In the genomic region with DNA sequence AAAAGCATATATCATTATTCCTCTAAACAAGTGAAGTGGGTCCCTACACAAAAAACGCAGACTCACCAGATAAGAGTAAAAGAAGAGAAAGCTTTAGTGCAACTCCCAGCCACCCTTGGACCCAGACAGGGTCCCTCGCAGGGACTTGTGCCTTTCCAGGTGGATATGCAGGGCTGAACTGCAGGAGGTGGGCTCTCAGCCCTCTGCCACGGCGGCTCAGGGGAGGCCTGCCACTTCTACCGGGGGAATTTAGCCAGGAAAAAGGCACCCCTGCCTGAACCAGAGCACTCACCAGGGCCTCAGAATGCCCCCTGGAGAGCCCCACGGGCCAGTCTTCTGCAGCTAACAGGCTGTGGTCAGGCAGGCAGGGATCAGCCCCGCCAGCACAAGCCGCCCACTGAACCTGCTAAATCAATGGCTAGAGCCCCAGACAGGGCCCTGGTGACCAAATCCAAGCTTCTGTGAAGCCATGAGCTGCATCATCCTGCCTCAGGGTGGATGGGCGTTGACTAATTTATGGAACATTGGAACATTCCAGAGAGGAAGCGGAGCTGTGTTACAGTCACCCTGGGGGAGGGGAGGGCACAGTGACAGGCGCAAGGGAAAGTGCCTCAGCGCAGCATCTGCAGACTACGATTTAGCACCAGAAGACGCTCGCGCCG, we compare ENCODE assay signal across 12 cellular contexts.
A peak's percentile ranks its signal among the peaks of the same experiment; 100 is the strongest.
DNase-seq lines count a peak whose midpoint lies in the region; ATAC-seq and TF ChIP-seq lines count a peak whose summit lies in the region.
"Had no signal": no experiment of that assay in that cellular context is flagged by ENCODE, and none has a peak within 500 bp of the region (broad histone marks: within the 10 kb centered on the region; RNA-seq: fewer than 3 reads in every experiment).

No MANE protein-coding gene starts in this region.

- H3K27ac Mint-ChIP-seq in HFFc6, result peak overlapping the region; percentile 95
- peak overlapping the region; percentile 2 for H3K27ac Mint-ChIP-seq in chondrocyte (ENCODE audit: unreplicated experiment)
- H3K27ac Mint-ChIP-seq: stimulated activated naive B cell treated with anti-CD40 and anti-IgM and Interleukin-4, amounts not matched to agents 10 μg/mL and 1 μg/mL and 100 μg/mL, for 72 hours had no signal

- no peak for ATAC-seq in GM19035 (IDR thresholded peaks at IDR 0.05; ENCODE audit: unreplicated experiment)
- ATAC-seq in HG03095 (IDR thresholded peaks at IDR 0.05; ENCODE audit: unreplicated experiment), result no peak
- no peak for ATAC-seq in GM21423 (IDR thresholded peaks at IDR 0.05; ENCODE audit: unreplicated experiment)
- ATAC-seq: stimulated activated naive B cell treated with anti-CD40 and anti-IgM and Interleukin-4, amounts not matched to agents 10 μg/mL and 1 μg/mL and 100 μg/mL, for 72 hours had no signal

- no peaks in the 10 kb centered on the region for H3K27me3 Mint-ChIP-seq in HFFc6 (ENCODE audit: insufficient read depth)
- H3K27me3 Mint-ChIP-seq in chondrocyte (ENCODE audit: low read depth), result no peaks in the 10 kb centered on the region
- H3K27me3 Mint-ChIP-seq: stimulated activated naive B cell treated with anti-CD40 and anti-IgM and Interleukin-4, amounts not matched to agents 10 μg/mL and 1 μg/mL and 100 μg/mL, for 72 hours had no signal

- POLR2A ChIA-PET in AG04449 (lab: Yijun Ruan, JAX), result no interaction called here

- peak overlapping the region; percentile 15 for H3K4me3 ChIP-seq in AG04449 (ENCODE audit: low read depth, low read length)
- H3K4me3 ChIP-seq: adrenal gland had no signal

- H3K36me3 Mint-ChIP-seq in HFFc6 (ENCODE audit: low read depth) (peaks cover 18% of the 10 kb centered on the region), chondrocyte (ENCODE audit: low read depth) (peaks cover 22% of the 10 kb centered on the region)

- H3K9me3 Mint-ChIP-seq in HFFc6 (peaks cover 5% of the 10 kb centered on the region), chondrocyte (ENCODE audit: low read depth) (peaks cover 14% of the 10 kb centered on the region)

- peak overlapping the region; percentile 84 for H3K4me3 Mint-ChIP-seq in HFFc6
- no peak overlapping the region for H3K4me3 Mint-ChIP-seq in chondrocyte (ENCODE audit: unreplicated experiment)
- H3K4me3 Mint-ChIP-seq: stimulated activated naive B cell treated with anti-CD40 and anti-IgM and Interleukin-4, amounts not matched to agents 10 μg/mL and 1 μg/mL and 100 μg/mL, for 72 hours had no signal

- no peak for TF ChIP-seq CTCF in AG04449 (IDR thresholded peaks at IDR 0.05; ENCODE audit: insufficient read depth, low read length, missing control alignments)
- no peak for TF ChIP-seq CTCF in HFFc6 (IDR thresholded peaks at IDR 0.05)
- TF ChIP-seq CTCF in chondrocyte (IDR thresholded peaks at IDR 0.05), result no peak

- CTCF ChIA-PET in AG04449 (lab: Yijun Ruan, JAX), result no interaction called here

- peak; percentile 19 for DNase-seq in AG04449 (ENCODE audit: low read depth, low spot score)
- DNase-seq in HFFc6, result peak; percentile 90
- no peak for DNase-seq in chondrocyte (ENCODE audit: low spot score)
- peak; percentile 76 for DNase-seq in left kidney (ENCODE audit: low read depth, low spot score)
- DNase-seq in pons (ENCODE audit: low spot score), result no peak
- DNase-seq: adrenal gland; BE2C; NCI-H524 treated with DMSO at 0.1 percent for 48 hours; stimulated activated naive B cell treated with anti-CD40 and anti-IgM and Interleukin-4, amounts not matched to agents 10 μg/mL and 1 μg/mL and 100 μg/mL, for 72 hours had no signal

- peaks cover 25% of the 10 kb centered on the region for H3K4me1 Mint-ChIP-seq in HFFc6 (ENCODE audit: low read depth)
- H3K4me1 Mint-ChIP-seq in chondrocyte (ENCODE audit: low read depth), result peaks cover 16% of the 10 kb centered on the region
- H3K4me1 Mint-ChIP-seq: stimulated activated naive B cell treated with anti-CD40 and anti-IgM and Interleukin-4, amounts not matched to agents 10 μg/mL and 1 μg/mL and 100 μg/mL, for 72 hours had no signal

Comparison
In these comparisons a context has a peak if more than half of its experiments do, and no peak if none do; other contexts are left out.
1. DNase-seq: peak in AG04449 (single experiment), HFFc6 (single experiment) and left kidney (single experiment); none in chondrocyte (single experiment) and pons (single experiment).